In the genomic region with DNA sequence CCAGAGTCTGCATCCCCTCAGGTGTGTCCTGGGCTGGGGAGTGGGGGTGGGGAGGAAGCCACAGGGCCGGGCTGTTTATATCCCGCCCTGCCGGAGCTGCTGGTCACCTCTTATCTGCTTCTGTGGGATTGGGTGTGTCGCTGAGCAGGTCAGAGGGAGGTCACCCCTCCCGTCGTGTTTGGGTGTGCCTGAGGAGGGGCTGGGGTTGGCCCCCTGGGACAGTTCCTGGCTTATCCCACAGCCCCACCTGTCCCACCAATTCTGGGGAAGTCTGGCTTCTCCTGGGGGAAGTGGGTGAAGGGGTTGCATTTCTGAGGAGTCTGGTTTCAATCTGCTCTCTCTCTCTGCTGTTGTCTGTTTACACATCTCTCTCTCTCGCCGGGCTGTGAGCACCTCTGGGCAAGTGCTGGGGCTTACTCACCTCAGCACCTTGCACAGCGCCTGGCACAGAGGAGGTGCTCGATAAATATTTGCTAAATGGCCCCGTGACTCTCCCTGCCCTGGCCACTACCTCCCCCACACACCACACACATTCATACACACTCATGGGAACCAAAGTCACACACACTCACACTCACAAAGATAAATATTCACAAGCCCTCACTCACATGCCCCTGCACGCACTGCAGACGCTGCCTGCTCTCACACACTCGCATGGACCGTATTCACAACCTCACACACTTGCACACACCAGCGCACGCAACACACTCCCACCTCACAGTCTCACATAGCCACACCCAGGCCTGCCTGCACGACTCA, we compare ENCODE assay signal across 9 cellular contexts. TPM values are rescaled to one million over a fixed set of nuclear protein-coding genes. Genes with fewer than 3 reads are reported as not detected.
DNase-seq lines count a peak whose midpoint lies in the region; ATAC-seq and TF ChIP-seq lines count a peak whose summit lies in the region.
"Had no signal": no experiment of that assay in that cellular context is flagged by ENCODE, and none has a peak within 500 bp of the region (broad histone marks: within the 10 kb centered on the region; RNA-seq: fewer than 3 reads in every experiment).

No MANE protein-coding gene starts in this region.

- no peak overlapping the region for H2BK5ac ChIP-seq in mesenchymal stem cell (ENCODE audit: low read depth, low read length, poor library complexity, severe bottlenecking)

- POLR2A ChIA-PET in CD8-positive, alpha-beta memory T cell (lab: Charles Lee): no interaction called here
- POLR2A ChIA-PET in CD8-positive, alpha-beta T cell (lab: Charles Lee): no interaction called here

- no peaks in the 10 kb centered on the region for H3K9me3 Mint-ChIP-seq in CD8-positive, alpha-beta memory T cell
- H3K9me3 Mint-ChIP-seq in CD8-positive, alpha-beta T cell: no peaks in the 10 kb centered on the region

- no peaks in the 10 kb centered on the region for H3K27me3 ChIP-seq in CD8-positive, alpha-beta memory T cell (ENCODE audit: insufficient read depth, low read length, poor library complexity, severe bottlenecking)
- H3K27me3 ChIP-seq in mesenchymal stem cell (ENCODE audit: control insufficient read depth in 1 of 2, insufficient read depth in 1 of 2, low read length in 2 of 2): peaks cover 0 to 15% of the 10 kb centered on the region in 2 experiments
- H3K27me3 ChIP-seq in MM.1S (replicated peaks; ENCODE audit: insufficient read depth, low read length): no peaks in the 10 kb centered on the region
- H3K27me3 ChIP-seq in CD8-positive, alpha-beta T cell (ENCODE audit: insufficient read depth, low read length): no peaks in the 10 kb centered on the region
- H3K27me3 ChIP-seq in ascending aorta: no peaks in the 10 kb centered on the region

- peak overlapping the region; percentile 35 for H4K8ac ChIP-seq in mesenchymal stem cell (ENCODE audit: low read length)

- CTCF ChIA-PET in CD8-positive, alpha-beta memory T cell (lab: Charles Lee): no interaction called here
- CTCF ChIA-PET in CD8-positive, alpha-beta T cell (lab: Charles Lee): interaction anchor here (1.2 kb wide), 1 partner anchor 9 kb away, joined by 4 read pairs; no protein-coding TSS in a partner anchor

- H2BK15ac ChIP-seq in mesenchymal stem cell (ENCODE audit: low read depth, poor library complexity, severe bottlenecking): no peak overlapping the region

- H3K4ac ChIP-seq in mesenchymal stem cell (ENCODE audit: low read depth in 1 of 2, low read length in 2 of 2): no peak overlapping the region

- no peaks in the 10 kb centered on the region for H4K20me1 ChIP-seq in MM.1S (ENCODE audit: insufficient read depth, low read length)

- peak overlapping the region; percentile 7 for H2AK5ac ChIP-seq in mesenchymal stem cell (ENCODE audit: low read length, severe bottlenecking)

- H3K36me3 Mint-ChIP-seq in CD8-positive, alpha-beta memory T cell: peaks cover 0 to 3% (median 2%) of the 10 kb centered on the region in 3 donors
- peaks cover 4% of the 10 kb centered on the region for H3K36me3 Mint-ChIP-seq in CD8-positive, alpha-beta T cell

- peak overlapping the region in 1 of 2 experiments; percentile 52 for H3K18ac ChIP-seq in mesenchymal stem cell (ENCODE audit: low read depth in 1 of 2, low read length in 2 of 2)

- H3K4me1 Mint-ChIP-seq in CD8-positive, alpha-beta memory T cell: no peaks in the 10 kb centered on the region
- H3K4me1 Mint-ChIP-seq in CD8-positive, alpha-beta T cell (ENCODE audit: low read depth): no peaks in the 10 kb centered on the region

- H3K4me1 ChIP-seq in CD8-positive, alpha-beta memory T cell (ENCODE audit: insufficient read depth, low read length): no peaks in the 10 kb centered on the region
- peaks cover 40% of the 10 kb centered on the region for H3K4me1 ChIP-seq in mesenchymal stem cell (ENCODE audit: control insufficient read depth, insufficient read depth, low read depth, low read length)
- H3K4me1 ChIP-seq in MM.1S (ENCODE audit: low read length): no peaks in the 10 kb centered on the region
- no peaks in the 10 kb centered on the region for H3K4me1 ChIP-seq in CD8-positive, alpha-beta T cell (ENCODE audit: insufficient read depth, low read length)
- H3K4me1 ChIP-seq in ascending aorta: no peaks in the 10 kb centered on the region

- ATAC-seq in CD8-positive, alpha-beta T cell: no peak
- no peak for ATAC-seq in GM21576 (IDR thresholded peaks at IDR 0.05; ENCODE audit: unreplicated experiment)

- H3K4me3 ChIP-seq in CD8-positive, alpha-beta memory T cell (ENCODE audit: low read length): no peak overlapping the region
- H3K4me3 ChIP-seq in mesenchymal stem cell (ENCODE audit: insufficient read depth in 1 of 2, low read depth in 1 of 2, low read length in 2 of 2): no peak overlapping the region
- no peak overlapping the region for H3K4me3 ChIP-seq in MM.1S (ENCODE audit: low read length)
- no peak overlapping the region for H3K4me3 ChIP-seq in CD8-positive, alpha-beta T cell (ENCODE audit: low read depth, low read length)
- no peak overlapping the region for H3K4me3 ChIP-seq in ascending aorta

- H3K4me3 Mint-ChIP-seq in CD8-positive, alpha-beta memory T cell: no peak overlapping the region
- H3K4me3 Mint-ChIP-seq in CD8-positive, alpha-beta T cell: no peak overlapping the region

- H4K91ac ChIP-seq in mesenchymal stem cell (ENCODE audit: low read length): peak overlapping the region; percentile 64

- no peak overlapping the region for H3K4me2 ChIP-seq in mesenchymal stem cell (ENCODE audit: low read length, poor library complexity, severe bottlenecking)
- no peak overlapping the region for H3K4me2 ChIP-seq in MM.1S (ENCODE audit: low read depth, low read length)

- no peak overlapping the region for H2BK120ac ChIP-seq in mesenchymal stem cell (ENCODE audit: low read depth, low read length)

- no peaks in the 10 kb centered on the region for H3K9me3 ChIP-seq in CD8-positive, alpha-beta memory T cell (ENCODE audit: low read length)
- H3K9me3 ChIP-seq in mesenchymal stem cell (ENCODE audit: control insufficient read depth, low read length): no peaks in the 10 kb centered on the region
- H3K9me3 ChIP-seq in MM.1S (replicated peaks; ENCODE audit: insufficient read depth, low read length): no peaks in the 10 kb centered on the region
- no peaks in the 10 kb centered on the region for H3K9me3 ChIP-seq in CD8-positive, alpha-beta T cell (ENCODE audit: low read length)
- no peaks in the 10 kb centered on the region for H3K9me3 ChIP-seq in ascending aorta

- H2BK12ac ChIP-seq in mesenchymal stem cell (ENCODE audit: low read length in 2 of 2): no peak overlapping the region

- no peaks in the 10 kb centered on the region for H3F3A ChIP-seq in MM.1S (ENCODE audit: insufficient read depth, low read length)

- H2AFZ ChIP-seq in mesenchymal stem cell (ENCODE audit: low read depth, low read length) (no peak overlapping the region), MM.1S (ENCODE audit: low read length) (no peak overlapping the region)

- H3K9ac ChIP-seq in mesenchymal stem cell (ENCODE audit: low read length) (no peak overlapping the region), MM.1S (ENCODE audit: low read length) (no peak overlapping the region)

- peaks cover 15% of the 10 kb centered on the region for H3K79me1 ChIP-seq in mesenchymal stem cell (replicated peaks; ENCODE audit: low read length, poor library complexity, severe bottlenecking)

- DNase-seq in CD8-positive, alpha-beta memory T cell: no peak
- peak; percentile 95 for DNase-seq in NCI-H2029 (lab: John Stamatoyannopoulos, UW)
- peak; percentile 15 for DNase-seq in astrocyte of the hippocampus (ENCODE audit: low read depth, low spot score)
- no peak for DNase-seq in mesenchymal stem cell
- DNase-seq in MM.1S: no peak
- no peak for DNase-seq in CD8-positive, alpha-beta T cell
- no peak for DNase-seq in ascending aorta (ENCODE audit: low spot score in 2 of 2)
- DNase-seq: MV-4-11 had no signal

- H3K9me2 ChIP-seq in MM.1S (replicated peaks; ENCODE audit: insufficient read depth, low read length): no peaks in the 10 kb centered on the region

- WGBS in mesenchymal stem cell: 51% methylated on average over 15 of the region's 18 CpGs

- H3K36me3 ChIP-seq in CD8-positive, alpha-beta memory T cell (ENCODE audit: insufficient read depth, low read length): no peaks in the 10 kb centered on the region
- peaks cover 0 to 45% of the 10 kb centered on the region in 2 experiments for H3K36me3 ChIP-seq in mesenchymal stem cell (ENCODE audit: control insufficient read depth in 1 of 2, insufficient read depth in 2 of 2, low read depth in 1 of 2, low read length in 2 of 2)
- H3K36me3 ChIP-seq in MM.1S (replicated peaks; ENCODE audit: insufficient read depth, low read length): no peaks in the 10 kb centered on the region
- no peaks in the 10 kb centered on the region for H3K36me3 ChIP-seq in CD8-positive, alpha-beta T cell (ENCODE audit: insufficient read depth, low read length)
- no peaks in the 10 kb centered on the region for H3K36me3 ChIP-seq in ascending aorta

- no peaks in the 10 kb centered on the region for H3K79me2 ChIP-seq in MM.1S (ENCODE audit: low read length)

- peak overlapping the region; percentile 39 for H3K27ac ChIP-seq in CD8-positive, alpha-beta memory T cell (ENCODE audit: low read depth, low read length)
- H3K27ac ChIP-seq in mesenchymal stem cell (ENCODE audit: low read length, poor library complexity, severe bottlenecking) (no peak overlapping the region), MM.1S (ENCODE audit: low read length) (no peak overlapping the region), ascending aorta (no peak overlapping the region)
- no peak overlapping the region for H3K27ac ChIP-seq in CD8-positive, alpha-beta T cell (ENCODE audit: low read depth, low read length)

- H3K27ac Mint-ChIP-seq in CD8-positive, alpha-beta memory T cell: peak overlapping the region in 2 of 8 donors; percentile 7 to 80
- H3K27ac Mint-ChIP-seq in CD8-positive, alpha-beta T cell: no peak overlapping the region

- intact Hi-C loops in CD8-positive, alpha-beta T cell (cut with DNase I, micrococcal nuclease): no loop called here
- intact Hi-C loops in ascending aorta (cut with DNase I): no loop called here

- H3K14ac ChIP-seq in mesenchymal stem cell (ENCODE audit: low read length in 2 of 2): peak overlapping the region in 1 of 2 experiments; percentile 19

- H3K23ac ChIP-seq in mesenchymal stem cell (ENCODE audit: low read length in 2 of 2): no peak overlapping the region

- peaks cover 5 to 24% of the 10 kb centered on the region in 2 donors for H3K27me3 Mint-ChIP-seq in CD8-positive, alpha-beta memory T cell
- peaks cover 17% of the 10 kb centered on the region for H3K27me3 Mint-ChIP-seq in CD8-positive, alpha-beta T cell (ENCODE audit: low read depth)

- TF ChIP-seq CTCF in MM.1S (IDR thresholded peaks at IDR 0.05; ENCODE audit: low read length): no peak
- no peak for TF ChIP-seq CTCF in CD8-positive, alpha-beta T cell (IDR thresholded peaks at IDR 0.05)
- no peak for TF ChIP-seq CTCF in ascending aorta (IDR thresholded peaks at IDR 0.05)

RNA-seq across cellular contexts. Expression of gene ELF3, which starts 8.3 kb away (rescaled TPM):
- total RNA-seq in CD8-positive, alpha-beta memory T cell: under 1 TPM; 0.11 to 0.26 TPM
- polyA plus RNA-seq in CD8-positive, alpha-beta memory T cell: not detected
- 0.04 TPM for polyA plus RNA-seq in mesenchymal stem cell (2013, experiment 1 of 2)
- polyA plus RNA-seq in mesenchymal stem cell (2013, experiment 2 of 2): 0.07 TPM
- 1 to 10 TPM; 1.1 to 1.5 TPM for total RNA-seq in CD8-positive, alpha-beta T cell
- total RNA-seq in ascending aorta: 0.96 TPM

RNA-seq across cellular contexts. Expression of gene RNPEP, which starts 36.2 kb away (rescaled TPM):
- total RNA-seq in CD8-positive, alpha-beta memory T cell: 10 to 100 TPM; 30.5 to 33.2 TPM
- polyA plus RNA-seq in CD8-positive, alpha-beta memory T cell: 36.3 TPM
- polyA plus RNA-seq in mesenchymal stem cell (2013, experiment 1 of 2): 45.3 TPM
- polyA plus RNA-seq in mesenchymal stem cell (2013, experiment 2 of 2): 44.4 TPM
- 10 to 100 TPM; 16.8 to 21.1 TPM for total RNA-seq in CD8-positive, alpha-beta T cell
- total RNA-seq in ascending aorta: 106 TPM

Comparison
In these comparisons a context has a peak if more than half of its experiments do, and no peak if none do; other contexts are left out.
1. DNase-seq: peak in NCI-H2029 (single experiment) and astrocyte of the hippocampus (single experiment); none in CD8-positive, alpha-beta memory T cell (0 of 5), mesenchymal stem cell (single experiment), MM.1S (single experiment), CD8-positive, alpha-beta T cell (0 of 7) and ascending aorta (0 of 2).